1 cellular context compared by ENCODE assay signal in genomic region chr9:16516887-16517286, GRCh38.
TF ChIP-seq lines count a peak whose summit lies in the region.

No MANE protein-coding gene starts in this region.

TF ChIP-seq in H1, 55 proteins besides CTCF, POLR2A, EP300 and RAD21 (continued from another document):
- TF ChIP-seq ZNF274 (IDR thresholded peaks at IDR 0.05; ENCODE audit: borderline replicate concordance, extremely low read depth, low read length) (no peak), MAFK (IDR thresholded peaks at IDR 0.05; ENCODE audit: low read depth, low read length) (no peak), MAX (IDR thresholded peaks at IDR 0.05) (no peak), ATF2 (IDR thresholded peaks at IDR 0.05; ENCODE audit: low read length) (no peak), TBP (IDR thresholded peaks at IDR 0.05; ENCODE audit: low read depth, low read length) (no peak), CBX5 (IDR thresholded peaks at IDR 0.05; ENCODE audit: low read depth, low read length) (no peak), KDM1A (IDR thresholded peaks at IDR 0.05; ENCODE audit: borderline replicate concordance, low read length) (no peak)
